Comparison of ENCODE assay signal across 1 cellular context in the genomic region with DNA sequence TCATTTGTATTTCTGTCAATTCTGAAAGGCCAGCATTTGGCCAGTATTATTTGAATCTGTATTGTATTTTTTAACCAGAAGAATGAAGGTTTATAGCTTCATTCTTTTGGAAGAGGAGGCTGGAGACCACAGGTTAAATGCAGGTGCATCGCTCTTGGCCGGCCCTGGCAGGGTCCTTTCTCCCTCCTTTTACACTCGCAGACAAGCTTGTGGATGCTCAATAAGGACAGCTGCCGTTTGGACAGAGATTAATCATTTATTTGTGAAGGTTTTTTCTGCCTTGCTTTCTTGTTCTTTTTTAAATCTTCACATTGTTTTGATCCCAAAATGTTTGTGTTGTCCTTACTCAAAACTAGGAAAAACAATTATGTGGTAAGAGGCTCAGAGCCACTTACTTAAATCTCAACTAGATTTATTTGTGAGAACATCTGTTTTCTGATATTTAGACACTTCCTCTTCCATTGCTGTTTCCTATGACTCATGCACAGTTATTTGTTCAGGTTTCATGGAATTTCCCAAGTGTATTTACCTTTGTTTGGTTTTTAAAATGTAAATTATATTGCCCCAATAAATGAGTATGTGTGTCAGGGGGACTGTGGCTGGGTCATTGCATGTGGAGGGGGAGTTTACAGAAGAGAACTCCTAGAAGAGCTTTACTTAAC.
TF ChIP-seq lines count a peak whose summit lies in the region.

No MANE protein-coding gene starts in this region.

TF ChIP-seq in GM23338, 12 proteins besides CTCF, POLR2A, EP300 and RAD21 (continued from another document):
- TF ChIP-seq ZNF462 (CRISPR knock-in tag; IDR thresholded peaks at IDR 0.05) = no peak
- no peak for TF ChIP-seq EZH2phosphoT487 (IDR thresholded peaks at IDR 0.05; ENCODE audit: unreplicated experiment)
